Comparison of ENCODE assay signal across 13 cellular contexts in the genomic region with DNA sequence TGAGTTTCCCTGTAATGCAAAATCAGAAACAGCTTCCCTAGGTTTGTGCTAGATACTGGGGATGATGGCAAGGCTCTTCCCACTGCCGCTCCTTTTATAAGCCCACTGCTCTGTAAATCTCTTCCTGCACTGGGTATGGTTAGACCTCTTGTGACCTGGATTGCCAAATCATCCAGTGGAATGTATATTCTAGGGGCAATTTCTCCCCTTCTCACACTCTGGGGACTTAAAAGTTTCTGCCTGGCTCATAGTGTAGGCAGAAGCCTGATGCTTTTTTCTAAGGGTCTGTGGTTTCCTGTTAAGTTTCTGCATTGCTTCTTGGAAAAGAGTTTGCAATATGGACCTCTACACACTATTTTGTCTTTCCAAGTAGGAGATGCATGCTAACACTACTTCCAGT.
DNase-seq lines count a peak whose midpoint lies in the region; ATAC-seq and TF ChIP-seq lines count a peak whose summit lies in the region.
"Had no signal": no experiment of that assay in that cellular context is flagged by ENCODE, and none has a peak within 500 bp of the region (broad histone marks: within the 10 kb centered on the region; RNA-seq: fewer than 3 reads in every experiment).

No MANE protein-coding gene starts in this region.

- no peak overlapping the region for H4K8ac ChIP-seq in mesenchymal stem cell (ENCODE audit: low read length)

- H3K9ac ChIP-seq in SK-N-MC (ENCODE audit: insufficient read length) (no peak overlapping the region), mesenchymal stem cell (ENCODE audit: low read length) (no peak overlapping the region)

- no CpG with 5 or more reads among the region's 1 CpG for WGBS in mesenchymal stem cell
- 67 to 87% (median 80%) methylated on average over 1 of the region's 1 CpG for WGBS in adrenal gland, 4 donors

- H2BK12ac ChIP-seq in mesenchymal stem cell (ENCODE audit: low read length in 2 of 2): no peak overlapping the region

- no peaks in the 10 kb centered on the region for H3K4me1 ChIP-seq in mesenchymal stem cell (ENCODE audit: control insufficient read depth, insufficient read depth, low read depth, low read length)
- no peaks in the 10 kb centered on the region for H3K4me1 ChIP-seq in adrenal gland (replicated peaks in 1 of 2)
- H3K4me1 ChIP-seq: BE2C, Caco-2 had no signal

- no peak overlapping the region for H4K91ac ChIP-seq in mesenchymal stem cell (ENCODE audit: low read length)

- H3K4me3 ChIP-seq in SK-N-MC (no peak overlapping the region; the same call in 1 of the 2 replicates), mesenchymal stem cell (ENCODE audit: insufficient read depth in 1 of 2, low read depth in 1 of 2, low read length in 2 of 2) (no peak overlapping the region), adrenal gland (no peak overlapping the region)

- peak; percentile 81 for DNase-seq in GF-D8 (lab: John Stamatoyannopoulos, UW)
- DNase-seq in KG1 (lab: John Stamatoyannopoulos, UW): peak; percentile 83
- DNase-seq in SK-N-MC (ENCODE audit: low read depth, low spot score): peak; percentile 34
- DNase-seq in mesenchymal stem cell: peak; percentile 42
- no peak for DNase-seq in adrenal gland
- DNase-seq in NCI-H2171 treated with DMSO at 0.1 percent for 48 hours (lab: John Stamatoyannopoulos, UW): no peak
- DNase-seq in head of caudate nucleus: no peak
- DNase-seq: BE2C; Caco-2; CD8-positive, alpha-beta memory T cell had no signal

- no peaks in the 10 kb centered on the region for H3K79me1 ChIP-seq in mesenchymal stem cell (replicated peaks; ENCODE audit: low read length, poor library complexity, severe bottlenecking)

- H3K4ac ChIP-seq in mesenchymal stem cell (ENCODE audit: low read depth in 1 of 2, low read length in 2 of 2): no peak overlapping the region

- H3K9me3 ChIP-seq in SK-N-MC (ENCODE audit: low read depth, low read length): no peaks in the 10 kb centered on the region
- H3K9me3 ChIP-seq in mesenchymal stem cell (ENCODE audit: control insufficient read depth, low read length): peaks cover 18% of the 10 kb centered on the region
- no peaks in the 10 kb centered on the region for H3K9me3 ChIP-seq in adrenal gland (replicated peaks in 1 of 3)
- H3K9me3 ChIP-seq: BE2C, Caco-2 had no signal

- no peak overlapping the region for H3K18ac ChIP-seq in mesenchymal stem cell (ENCODE audit: low read depth in 1 of 2, low read length in 2 of 2)

- no peak overlapping the region for H3K4me2 ChIP-seq in mesenchymal stem cell (ENCODE audit: low read length, poor library complexity, severe bottlenecking)

- no peak overlapping the region for H2BK15ac ChIP-seq in mesenchymal stem cell (ENCODE audit: low read depth, poor library complexity, severe bottlenecking)

- no peak overlapping the region for H2AFZ ChIP-seq in mesenchymal stem cell (ENCODE audit: low read depth, low read length)

- H3K23ac ChIP-seq in mesenchymal stem cell (ENCODE audit: low read length in 2 of 2): no peak overlapping the region

- H2BK5ac ChIP-seq in mesenchymal stem cell (ENCODE audit: low read depth, low read length, poor library complexity, severe bottlenecking): no peak overlapping the region

- H3K27ac ChIP-seq in SK-N-MC (no peak overlapping the region), mesenchymal stem cell (ENCODE audit: low read length, poor library complexity, severe bottlenecking) (no peak overlapping the region), adrenal gland (no peak overlapping the region)

- no peak for TF ChIP-seq POLR2A in adrenal gland (IDR thresholded peaks at IDR 0.05)

- H2BK120ac ChIP-seq in mesenchymal stem cell (ENCODE audit: low read depth, low read length): no peak overlapping the region

- H2AK5ac ChIP-seq in mesenchymal stem cell (ENCODE audit: low read length, severe bottlenecking): no peak overlapping the region

- ATAC-seq in HG02798 (IDR thresholded peaks at IDR 0.05; ENCODE audit: poor library complexity, unreplicated experiment): no peak
- ATAC-seq: HCT116, HepG2 had no signal

- H3K14ac ChIP-seq in mesenchymal stem cell (ENCODE audit: low read length in 2 of 2): no peak overlapping the region

- intact Hi-C loops in adrenal gland (cut with DNase I): no loop called here
- intact Hi-C loops in head of caudate nucleus (cut with DNase I): no loop called here

- H3K27me3 ChIP-seq in mesenchymal stem cell (ENCODE audit: control insufficient read depth in 1 of 2, insufficient read depth in 1 of 2, low read length in 2 of 2): no peaks in the 10 kb centered on the region
- no peaks in the 10 kb centered on the region for H3K27me3 ChIP-seq in adrenal gland
- H3K27me3 ChIP-seq: BE2C had no signal

- TF ChIP-seq CTCF in adrenal gland (IDR thresholded peaks at IDR 0.05): no peak

- no peaks in the 10 kb centered on the region for H3K36me3 ChIP-seq in SK-N-MC (ENCODE audit: insufficient read depth, low read length)
- no peaks in the 10 kb centered on the region for H3K36me3 ChIP-seq in mesenchymal stem cell (ENCODE audit: control insufficient read depth in 1 of 2, insufficient read depth in 2 of 2, low read depth in 1 of 2, low read length in 2 of 2)
- no peaks in the 10 kb centered on the region for H3K36me3 ChIP-seq in adrenal gland (replicated peaks in 1 of 2)
- H3K36me3 ChIP-seq: BE2C had no signal

Comparison
In these comparisons a context has a peak if more than half of its experiments do, and no peak if none do; other contexts are left out.
1. DNase-seq: peak in GF-D8 (single experiment), KG1 (single experiment), SK-N-MC (single experiment) and mesenchymal stem cell (single experiment); none in adrenal gland (0 of 7), NCI-H2171 treated with DMSO at 0.1 percent for 48 hours (single experiment) and head of caudate nucleus (0 of 42).